In the genomic region with DNA sequence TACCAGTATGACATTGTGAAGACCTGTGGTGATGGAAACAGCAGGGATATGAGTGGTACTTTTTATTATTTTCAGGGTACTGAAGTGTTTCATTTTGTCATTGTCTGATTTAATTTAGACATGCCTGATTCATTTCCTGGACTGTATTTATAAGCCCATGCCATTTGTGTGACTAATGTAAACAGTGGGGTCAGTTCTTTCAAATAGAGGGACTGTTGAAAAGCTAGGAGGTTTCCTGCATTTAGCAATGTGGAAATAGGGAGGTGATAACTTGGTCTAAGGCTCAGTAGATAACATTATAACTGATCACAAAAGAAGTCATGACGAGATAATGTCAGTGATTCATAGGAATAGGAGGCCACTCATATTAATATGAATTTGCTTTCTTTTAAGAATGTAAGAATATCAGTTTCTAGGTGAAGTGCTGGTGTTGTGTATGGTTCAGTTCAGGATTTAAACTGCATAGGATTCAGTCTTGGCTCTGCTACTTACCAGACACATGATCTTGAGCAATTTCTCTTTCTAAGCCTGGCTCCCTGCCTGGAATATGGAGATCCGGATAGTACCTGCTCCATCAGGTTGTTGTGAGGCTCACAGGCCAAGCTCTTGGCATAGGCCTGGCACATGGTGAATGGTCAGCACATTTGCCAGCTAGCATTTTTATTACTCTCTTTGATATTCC, we compare ENCODE assay signal across 1 cellular context.
TF ChIP-seq lines count a peak whose summit lies in the region.

No MANE protein-coding gene starts in this region.

TF ChIP-seq in HepG2, 621 proteins besides CTCF, POLR2A, EP300 and RAD21 (continued from another document and continues in another):
- TF ChIP-seq HNF1A (IDR thresholded peaks at IDR 0.05; ENCODE audit: low read depth) (no peak), HNF1A (CRISPR knock-in tag; IDR thresholded peaks at IDR 0.05; ENCODE audit: borderline replicate concordance) (0 out of 2 replicates have a peak, but pooled peaks have one; percentile 8), ISX (CRISPR knock-in tag; conservative IDR thresholded peaks at IDR 0.05) (no peak), HOMEZ (CRISPR knock-in tag; IDR thresholded peaks at IDR 0.05; ENCODE audit: low read depth) (peak; percentile 22; the same call in 1 of the 2 replicates), CEBPB (IDR thresholded peaks at IDR 0.05; ENCODE audit: borderline replicate concordance, low read depth, low read length) (peak; percentile 26; the same call in 1 of the 2 replicates), ZKSCAN8 (CRISPR knock-in tag; IDR thresholded peaks at IDR 0.05; ENCODE audit: borderline replicate concordance) (0 out of 2 replicates have a peak, but pooled peaks have one; percentile 30), ZNF101 (CRISPR knock-in tag; IDR thresholded peaks at IDR 0.05; ENCODE audit: borderline replicate concordance, low read depth) (no peak), NCOA2 (CRISPR knock-in tag; IDR thresholded peaks at IDR 0.05) (peak; percentile 55; the same call in 1 of the 2 replicates), SKIL (CRISPR knock-in tag; IDR thresholded peaks at IDR 0.05; ENCODE audit: borderline replicate concordance) (0 out of 2 replicates have a peak, but pooled peaks have one; percentile 17), ADNP (CRISPR knock-in tag; IDR thresholded peaks at IDR 0.05) (no peak), ZNF292 (CRISPR knock-in tag; IDR thresholded peaks at IDR 0.05; ENCODE audit: borderline replicate concordance, low read depth) (peak; percentile 31; the same call in 1 of the 2 replicates), RXRA (CRISPR knock-in tag; IDR thresholded peaks at IDR 0.05) (no peak), ZBTB43 (CRISPR knock-in tag; conservative IDR thresholded peaks at IDR 0.05) (0 out of 2 replicates have a peak, but pooled peaks have one; percentile 26), FOXA3 (CRISPR knock-in tag; IDR thresholded peaks at IDR 0.05) (peak; percentile 89), SOX6 (IDR thresholded peaks at IDR 0.05) (no peak), SOX6 (CRISPR knock-in tag; IDR thresholded peaks at IDR 0.05) (peak; percentile 49; the same call in 1 of the 2 replicates), MED1 (CRISPR knock-in tag; IDR thresholded peaks at IDR 0.05) (peak; percentile 78), SIX4 (CRISPR knock-in tag; IDR thresholded peaks at IDR 0.05) (no peak), NR2F6 (IDR thresholded peaks at IDR 0.05) (peak; percentile 80), NR2F6 (CRISPR knock-in tag; IDR thresholded peaks at IDR 0.05) (peak; percentile 81), ZNF124 (CRISPR knock-in tag; IDR thresholded peaks at IDR 0.05) (no peak), PHF8 (CRISPR knock-in tag; IDR thresholded peaks at IDR 0.05) (no peak), RERE (CRISPR knock-in tag; IDR thresholded peaks at IDR 0.05; ENCODE audit: low read depth) (peak; percentile 40; the same call in 1 of the 2 replicates)
- TF ChIP-seq, protein P1, sequence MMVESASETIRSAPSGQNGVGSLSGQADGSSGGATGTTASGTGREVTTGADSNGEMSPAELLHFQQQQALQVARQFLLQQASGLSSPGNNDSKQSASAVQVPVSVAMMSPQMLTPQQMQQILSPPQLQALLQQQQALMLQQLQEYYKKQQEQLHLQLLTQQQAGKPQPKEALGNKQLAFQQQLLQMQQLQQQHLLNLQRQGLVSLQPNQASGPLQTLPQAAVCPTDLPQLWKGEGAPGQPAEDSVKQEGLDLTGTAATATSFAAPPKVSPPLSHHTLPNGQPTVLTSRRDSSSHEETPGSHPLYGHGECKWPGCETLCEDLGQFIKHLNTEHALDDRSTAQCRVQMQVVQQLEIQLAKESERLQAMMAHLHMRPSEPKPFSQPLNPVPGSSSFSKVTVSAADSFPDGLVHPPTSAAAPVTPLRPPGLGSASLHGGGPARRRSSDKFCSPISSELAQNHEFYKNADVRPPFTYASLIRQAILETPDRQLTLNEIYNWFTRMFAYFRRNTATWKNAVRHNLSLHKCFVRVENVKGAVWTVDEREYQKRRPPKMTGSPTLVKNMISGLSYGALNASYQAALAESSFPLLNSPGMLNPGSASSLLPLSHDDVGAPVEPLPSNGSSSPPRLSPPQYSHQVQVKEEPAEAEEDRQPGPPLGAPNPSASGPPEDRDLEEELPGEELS (CRISPR knock-in tag; IDR thresholded peaks at IDR 0.05) = peak; percentile 54; the same call in 1 of the 2 replicates
- TF ChIP-seq, protein P2, sequence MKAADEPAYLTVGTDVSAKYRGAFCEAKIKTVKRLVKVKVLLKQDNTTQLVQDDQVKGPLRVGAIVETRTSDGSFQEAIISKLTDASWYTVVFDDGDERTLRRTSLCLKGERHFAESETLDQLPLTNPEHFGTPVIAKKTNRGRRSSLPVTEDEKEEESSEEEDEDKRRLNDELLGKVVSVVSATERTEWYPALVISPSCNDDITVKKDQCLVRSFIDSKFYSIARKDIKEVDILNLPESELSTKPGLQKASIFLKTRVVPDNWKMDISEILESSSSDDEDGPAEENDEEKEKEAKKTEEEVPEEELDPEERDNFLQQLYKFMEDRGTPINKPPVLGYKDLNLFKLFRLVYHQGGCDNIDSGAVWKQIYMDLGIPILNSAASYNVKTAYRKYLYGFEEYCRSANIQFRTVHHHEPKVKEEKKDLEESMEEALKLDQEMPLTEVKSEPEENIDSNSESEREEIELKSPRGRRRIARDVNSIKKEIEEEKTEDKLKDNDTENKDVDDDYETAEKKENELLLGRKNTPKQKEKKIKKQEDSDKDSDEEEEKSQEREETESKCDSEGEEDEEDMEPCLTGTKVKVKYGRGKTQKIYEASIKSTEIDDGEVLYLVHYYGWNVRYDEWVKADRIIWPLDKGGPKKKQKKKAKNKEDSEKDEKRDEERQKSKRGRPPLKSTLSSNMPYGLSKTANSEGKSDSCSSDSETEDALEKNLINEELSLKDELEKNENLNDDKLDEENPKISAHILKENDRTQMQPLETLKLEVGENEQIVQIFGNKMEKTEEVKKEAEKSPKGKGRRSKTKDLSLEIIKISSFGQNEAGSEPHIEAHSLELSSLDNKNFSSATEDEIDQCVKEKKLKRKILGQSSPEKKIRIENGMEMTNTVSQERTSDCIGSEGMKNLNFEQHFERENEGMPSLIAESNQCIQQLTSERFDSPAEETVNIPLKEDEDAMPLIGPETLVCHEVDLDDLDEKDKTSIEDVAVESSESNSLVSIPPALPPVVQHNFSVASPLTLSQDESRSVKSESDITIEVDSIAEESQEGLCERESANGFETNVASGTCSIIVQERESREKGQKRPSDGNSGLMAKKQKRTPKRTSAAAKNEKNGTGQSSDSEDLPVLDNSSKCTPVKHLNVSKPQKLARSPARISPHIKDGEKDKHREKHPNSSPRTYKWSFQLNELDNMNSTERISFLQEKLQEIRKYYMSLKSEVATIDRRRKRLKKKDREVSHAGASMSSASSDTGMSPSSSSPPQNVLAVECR (CRISPR knock-in tag; IDR thresholded peaks at IDR 0.05; ENCODE audit: borderline replicate concordance) = no peak
- TF ChIP-seq, protein P3, sequence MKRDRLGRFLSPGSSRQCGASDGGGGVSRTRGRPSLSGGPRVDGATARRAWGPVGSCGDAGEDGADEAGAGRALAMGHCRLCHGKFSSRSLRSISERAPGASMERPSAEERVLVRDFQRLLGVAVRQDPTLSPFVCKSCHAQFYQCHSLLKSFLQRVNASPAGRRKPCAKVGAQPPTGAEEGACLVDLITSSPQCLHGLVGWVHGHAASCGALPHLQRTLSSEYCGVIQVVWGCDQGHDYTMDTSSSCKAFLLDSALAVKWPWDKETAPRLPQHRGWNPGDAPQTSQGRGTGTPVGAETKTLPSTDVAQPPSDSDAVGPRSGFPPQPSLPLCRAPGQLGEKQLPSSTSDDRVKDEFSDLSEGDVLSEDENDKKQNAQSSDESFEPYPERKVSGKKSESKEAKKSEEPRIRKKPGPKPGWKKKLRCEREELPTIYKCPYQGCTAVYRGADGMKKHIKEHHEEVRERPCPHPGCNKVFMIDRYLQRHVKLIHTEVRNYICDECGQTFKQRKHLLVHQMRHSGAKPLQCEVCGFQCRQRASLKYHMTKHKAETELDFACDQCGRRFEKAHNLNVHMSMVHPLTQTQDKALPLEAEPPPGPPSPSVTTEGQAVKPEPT (CRISPR knock-in tag; IDR thresholded peaks at IDR 0.05; ENCODE audit: low read depth) = no peak
